ENCODE assay signal across 17 cellular contexts in genomic region chr7:87797395-87797794, GRCh38.
DNase-seq lines count a peak whose midpoint lies in the region; ATAC-seq lines count a peak whose summit lies in the region.
"Had no signal": no experiment of that assay in that cellular context is flagged by ENCODE, and none has a peak within 500 bp of the region (broad histone marks: within the 10 kb centered on the region; RNA-seq: fewer than 3 reads in every experiment).

No MANE protein-coding gene starts in this region.

- ATAC-seq in GM18502 (IDR thresholded peaks at IDR 0.05; ENCODE audit: poor library complexity, unreplicated experiment) (peak; percentile 22), GM19455 (IDR thresholded peaks at IDR 0.05; ENCODE audit: unreplicated experiment) (peak; percentile 25), HG02885 (IDR thresholded peaks at IDR 0.05; ENCODE audit: poor library complexity, unreplicated experiment) (peak; percentile 20), GM21529 (IDR thresholded peaks at IDR 0.05; ENCODE audit: unreplicated experiment) (no peak)
- ATAC-seq: activated CD4-positive, alpha-beta T cell treated with anti-CD3 and anti-CD28 coated beads for 36 hours had no signal

- DNase-seq in NCI-H69 (lab: John Stamatoyannopoulos, UW) = peak; percentile 35
- no peak for DNase-seq in HCEC 1CT
- DNase-seq in NCI-H345 treated with DMSO at 0.1 percent for 48 hours (lab: John Stamatoyannopoulos, UW; ENCODE audit: unreplicated experiment) = no peak
- DNase-seq in hippocampal formation (lab: John Stamatoyannopoulos, UW) = no peak
- DNase-seq: activated CD4-positive, alpha-beta T cell treated with anti-CD3 and anti-CD28 coated beads for 36 hours; activated naive CD8-positive, alpha-beta T cell treated with anti-CD3 and anti-CD28 coated beads, Interleukin-2, amount 10 ng/mL, durations not matched to agents 7 days and 5 days; CD8-positive, alpha-beta T cell; cortex of kidney; esophagus squamous epithelium; left ventricle myocardium inferior; Peyer's patch; right lobe of liver; stimulated activated CD4-positive, alpha-beta T cell treated with anti-CD3 and anti-CD28 coated beads, Interleukin-2, amount 100 ng/mL, for 48 hours had no signal
